ENCODE assay signal across 1 cellular context in genomic region chr20:41426361-41426900, GRCh38.
TF ChIP-seq lines count a peak whose summit lies in the region.

No MANE protein-coding gene starts in this region.

TF ChIP-seq in HepG2, 621 proteins besides CTCF, POLR2A, EP300 and RAD21 (continued from another document):
- no peak for TF ChIP-seq NAIF1 (CRISPR knock-in tag; IDR thresholded peaks at IDR 0.05; ENCODE audit: borderline replicate concordance)
